11 cellular contexts compared by ENCODE assay signal in the genomic region with DNA sequence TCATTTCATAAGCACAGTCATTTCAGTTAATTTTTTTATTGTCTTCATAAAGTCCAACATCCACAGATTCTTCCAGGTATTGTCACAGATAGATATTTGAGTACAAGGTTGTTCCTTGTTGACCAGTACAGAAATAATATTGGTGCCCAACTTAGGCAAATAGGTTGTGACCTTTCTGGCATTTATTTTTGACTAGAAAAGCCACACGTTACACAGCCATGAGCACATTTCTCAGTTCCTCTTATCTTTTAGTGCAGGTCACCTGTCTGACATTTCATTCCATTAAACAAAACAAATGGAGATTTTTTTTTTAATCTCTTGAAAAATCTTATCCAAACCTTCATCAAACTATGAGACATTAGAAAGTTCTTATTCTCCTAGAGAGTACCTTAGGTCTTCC.
DNase-seq lines count a peak whose midpoint lies in the region; ATAC-seq and TF ChIP-seq lines count a peak whose summit lies in the region.
"Had no signal": no experiment of that assay in that cellular context is flagged by ENCODE, and none has a peak within 500 bp of the region (broad histone marks: within the 10 kb centered on the region; RNA-seq: fewer than 3 reads in every experiment).

No MANE protein-coding gene starts in this region.

- peaks cover 16% of the 10 kb centered on the region for H3K27me3 Mint-ChIP-seq in HFFc6 (ENCODE audit: insufficient read depth)

- intact Hi-C loops in left ventricle myocardium superior (cut with micrococcal nuclease), result no loop called here

- no peaks in the 10 kb centered on the region; the same call in 1 of the 2 replicates for H3K4me1 Mint-ChIP-seq in HFFc6 (ENCODE audit: low read depth)

- H3K36me3 Mint-ChIP-seq in HFFc6 (ENCODE audit: low read depth), result no peaks in the 10 kb centered on the region; the same call in 1 of the 2 replicates

- H3K4me3 Mint-ChIP-seq in HFFc6, result no peak overlapping the region

- DNase-seq in NAMALWA (ENCODE audit: low spot score) (peak; percentile 58), anterior cingulate cortex (lab: John Stamatoyannopoulos, UW) (no peak), left ventricle myocardium superior (no peak), DMS114 treated with DMSO at 0.1 percent for 48 hours (lab: John Stamatoyannopoulos, UW; ENCODE audit: unreplicated experiment) (no peak), HFFc6 (no peak)
- DNase-seq: aorta, NCI-H526, right cardiac atrium had no signal

- H3K9me3 Mint-ChIP-seq in HFFc6, result peaks cover 9% of the 10 kb centered on the region; the same call in 1 of the 2 replicates

- peak; percentile 89 for ATAC-seq in GM18517 (IDR thresholded peaks at IDR 0.05; ENCODE audit: unreplicated experiment)
- peak; percentile 92 for ATAC-seq in GM21367 (IDR thresholded peaks at IDR 0.05; ENCODE audit: unreplicated experiment)
- ATAC-seq in HG02970 (IDR thresholded peaks at IDR 0.05; ENCODE audit: low FRiP score, unreplicated experiment), result peak; percentile 77
- ATAC-seq in left ventricle myocardium superior, result no peak
- ATAC-seq: right cardiac atrium had no signal

- TF ChIP-seq CTCF in HFFc6 (IDR thresholded peaks at IDR 0.05), result no peak

- H3K27ac Mint-ChIP-seq in HFFc6, result no peak overlapping the region
